Comparison of ENCODE assay signal across 15 cellular contexts in the genomic region with DNA sequence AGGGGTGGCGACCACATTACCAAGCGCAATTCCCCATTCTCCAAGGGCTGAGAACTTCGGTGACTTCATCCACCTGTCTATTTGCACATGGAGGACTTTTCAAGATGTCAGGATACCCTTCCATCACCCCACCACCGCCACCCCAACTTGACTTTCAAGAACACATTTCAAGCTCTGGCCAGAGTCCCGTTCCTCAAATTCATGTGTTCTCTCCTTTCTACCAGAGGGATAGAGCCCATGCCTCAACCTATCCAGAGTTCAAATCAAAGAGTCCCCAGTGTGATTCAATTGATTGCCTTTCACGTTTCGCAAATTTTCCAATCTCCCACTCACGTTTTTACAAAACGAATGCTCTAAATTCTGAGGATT. TPM values are rescaled to one million over a fixed set of nuclear protein-coding genes. Genes with fewer than 3 reads are reported as not detected.
DNase-seq lines count a peak whose midpoint lies in the region; TF ChIP-seq lines count a peak whose summit lies in the region.
"Had no signal": no experiment of that assay in that cellular context is flagged by ENCODE, and none has a peak within 500 bp of the region (broad histone marks: within the 10 kb centered on the region; RNA-seq: fewer than 3 reads in every experiment).

No MANE protein-coding gene starts in this region.

- H3K4me3 Mint-ChIP-seq in activated naive CD4-positive, alpha-beta T cell treated with anti-CD3 and anti-CD28 coated beads, Interleukin-2, amount 10 ng/mL, durations not matched to agents 7 days and 5 days, result no peak overlapping the region
- H3K4me3 Mint-ChIP-seq in brain, result peak overlapping the region in 3 of 5 experiments; percentile 55 to 68 (median 62)
- H3K4me3 Mint-ChIP-seq: HFFc6 had no signal

- TF ChIP-seq EP300 in stomach (IDR thresholded peaks at IDR 0.05), result no peak

- no peaks in the 10 kb centered on the region for H3K9me3 Mint-ChIP-seq in activated naive CD4-positive, alpha-beta T cell treated with anti-CD3 and anti-CD28 coated beads, Interleukin-2, amount 10 ng/mL, durations not matched to agents 7 days and 5 days
- peaks cover 0 to 10% (median 2%) of the 10 kb centered on the region in 5 experiments for H3K9me3 Mint-ChIP-seq in brain
- H3K9me3 Mint-ChIP-seq: HFFc6 had no signal

- peak overlapping the region; percentile 46 to 78 for H2BK12ac ChIP-seq in mesenchymal stem cell (ENCODE audit: low read length in 2 of 2)

- H3K9ac ChIP-seq in mesenchymal stem cell (ENCODE audit: low read length), result no peak overlapping the region
- H3K9ac ChIP-seq: SK-N-SH had no signal

- H3K27me3 ChIP-seq in mesenchymal stem cell (ENCODE audit: control insufficient read depth in 1 of 2, insufficient read depth in 1 of 2, low read length in 2 of 2), result peaks cover 87 to 88% of the 10 kb centered on the region in 2 experiments
- H3K27me3 ChIP-seq in stomach, result peaks cover 9 to 100% (median 86%) of the 10 kb centered on the region in 3 donors

- no peak for TF ChIP-seq POLR2A in stomach (IDR thresholded peaks at IDR 0.05)

- H2AK5ac ChIP-seq in mesenchymal stem cell (ENCODE audit: low read length, severe bottlenecking), result no peak overlapping the region

- no peaks in the 10 kb centered on the region for H3K79me1 ChIP-seq in mesenchymal stem cell (replicated peaks; ENCODE audit: low read length, poor library complexity, severe bottlenecking)

- H2BK15ac ChIP-seq in mesenchymal stem cell (ENCODE audit: low read depth, poor library complexity, severe bottlenecking), result peak overlapping the region; percentile 16

- H3K27ac ChIP-seq in mesenchymal stem cell (ENCODE audit: low read length, poor library complexity, severe bottlenecking) (no peak overlapping the region), stomach (peak overlapping the region in 4 of 5 donors; percentile 67 to 92 (median 78))
- H3K27ac ChIP-seq: neutrophil, thoracic aorta, VCaP had no signal

- H3K4me3 ChIP-seq in mesenchymal stem cell (ENCODE audit: insufficient read depth in 1 of 2, low read depth in 1 of 2, low read length in 2 of 2) (no peak overlapping the region), stomach (peak overlapping the region; percentile 45 to 54 (median 50))
- H3K4me3 ChIP-seq: thoracic aorta had no signal

- no peak for DNase-seq in activated naive CD4-positive, alpha-beta T cell treated with anti-CD3 and anti-CD28 coated beads, Interleukin-2, amount 10 ng/mL, durations not matched to agents 7 days and 5 days
- DNase-seq in activated naive CD4-positive, alpha-beta T cell (lab: John Stamatoyannopoulos, UW), result no peak
- no peak for DNase-seq in mesenchymal stem cell
- no peak for DNase-seq in stomach
- DNase-seq in activated gamma-delta T cell (lab: John Stamatoyannopoulos, UW), result no peak
- DNase-seq in GM10266 (ENCODE audit: extremely low spot score), result no peak
- DNase-seq in NCI-H526 treated with DMSO at 0.1 percent for 48 hours (lab: John Stamatoyannopoulos, UW), result no peak
- DNase-seq: activated CD8-positive, alpha-beta memory T cell treated with anti-CD3 and anti-CD28 coated beads, Interleukin-2, amount 50 U/mL, for 4 hours; HFFc6; small intestine had no signal

- H3K36me3 ChIP-seq in mesenchymal stem cell (ENCODE audit: control insufficient read depth in 1 of 2, insufficient read depth in 2 of 2, low read depth in 1 of 2, low read length in 2 of 2), result no peaks in the 10 kb centered on the region
- H3K36me3 ChIP-seq in stomach, result no peaks in the 10 kb centered on the region
- H3K36me3 ChIP-seq: neutrophil, thoracic aorta had no signal

- peaks cover 19% of the 10 kb centered on the region for H3K4me1 Mint-ChIP-seq in activated naive CD4-positive, alpha-beta T cell treated with anti-CD3 and anti-CD28 coated beads, Interleukin-2, amount 10 ng/mL, durations not matched to agents 7 days and 5 days
- H3K4me1 Mint-ChIP-seq in brain, result peaks cover 50% of the 10 kb centered on the region

- H2BK5ac ChIP-seq in mesenchymal stem cell (ENCODE audit: low read depth, low read length, poor library complexity, severe bottlenecking), result no peak overlapping the region

- no peak for TF ChIP-seq CTCF in brain (conservative IDR thresholded peaks at IDR 0.05)
- no peak for TF ChIP-seq CTCF in stomach (IDR thresholded peaks at IDR 0.05)
- TF ChIP-seq CTCF in GM10266 (IDR thresholded peaks at IDR 0.05; ENCODE audit: control insufficient read depth, insufficient read depth, low read depth, missing control alignments), result no peak

- H3K4ac ChIP-seq in mesenchymal stem cell (ENCODE audit: low read depth in 1 of 2, low read length in 2 of 2), result peak overlapping the region; percentile 21 to 55

- H2AFZ ChIP-seq in mesenchymal stem cell (ENCODE audit: low read depth, low read length), result no peak overlapping the region

- CTCF ChIA-PET in activated naive CD4-positive, alpha-beta T cell treated with anti-CD3 and anti-CD28 coated beads, Interleukin-2, amount 10 ng/mL, durations not matched to agents 7 days and 5 days (lab: Charles Lee), result interaction anchor here (1.3 to 1.5 kb wide), 2 partner anchors 30 to 204 kb away, joined by 4 read pairs; no protein-coding TSS in a partner anchor

- peak overlapping the region; percentile 13 to 80 for H3K18ac ChIP-seq in mesenchymal stem cell (ENCODE audit: low read depth in 1 of 2, low read length in 2 of 2)

- peak overlapping the region; percentile 56 for H3K27ac Mint-ChIP-seq in activated naive CD4-positive, alpha-beta T cell treated with anti-CD3 and anti-CD28 coated beads, Interleukin-2, amount 10 ng/mL, durations not matched to agents 7 days and 5 days
- H3K27ac Mint-ChIP-seq in brain, result no peak overlapping the region
- H3K27ac Mint-ChIP-seq: HFFc6 had no signal

- peak overlapping the region in 1 of 2 experiments; percentile 5 for H3K14ac ChIP-seq in mesenchymal stem cell (ENCODE audit: low read length in 2 of 2)

- H3K4me2 ChIP-seq in mesenchymal stem cell (ENCODE audit: low read length, poor library complexity, severe bottlenecking), result no peak overlapping the region

- peak overlapping the region; percentile 57 for H4K8ac ChIP-seq in mesenchymal stem cell (ENCODE audit: low read length)

- H2BK120ac ChIP-seq in mesenchymal stem cell (ENCODE audit: low read depth, low read length), result peak overlapping the region; percentile 82

- peaks cover 95% of the 10 kb centered on the region for H3K27me3 Mint-ChIP-seq in activated naive CD4-positive, alpha-beta T cell treated with anti-CD3 and anti-CD28 coated beads, Interleukin-2, amount 10 ng/mL, durations not matched to agents 7 days and 5 days
- H3K27me3 Mint-ChIP-seq in brain, result peaks cover 100% of the 10 kb centered on the region

- intact Hi-C loops in stomach (cut with DNase I; ENCODE audit: low total_unique reads), result no loop called here

- H3K4me1 ChIP-seq in mesenchymal stem cell (ENCODE audit: control insufficient read depth, insufficient read depth, low read depth, low read length) (peaks cover 28% of the 10 kb centered on the region), stomach (peaks cover 13 to 61% (median 40%) of the 10 kb centered on the region in 4 donors)

- H4K91ac ChIP-seq in mesenchymal stem cell (ENCODE audit: low read length), result no peak overlapping the region

- no peak overlapping the region for H3K23ac ChIP-seq in mesenchymal stem cell (ENCODE audit: low read length in 2 of 2)

- WGBS in mesenchymal stem cell, result 16% methylated on average over 9 of the region's 9 CpGs
- 16 to 27% (median 17%) methylated on average over 9 of the region's 9 CpGs for WGBS in stomach, 5 donors

- no peaks in the 10 kb centered on the region for H3K36me3 Mint-ChIP-seq in activated naive CD4-positive, alpha-beta T cell treated with anti-CD3 and anti-CD28 coated beads, Interleukin-2, amount 10 ng/mL, durations not matched to agents 7 days and 5 days
- H3K36me3 Mint-ChIP-seq in brain, result no peaks in the 10 kb centered on the region

- H3K9me3 ChIP-seq in mesenchymal stem cell (ENCODE audit: control insufficient read depth, low read length) (no peaks in the 10 kb centered on the region), stomach (no peaks in the 10 kb centered on the region)
- H3K9me3 ChIP-seq: neutrophil, SK-N-SH, thoracic aorta had no signal

RNA-seq across cellular contexts. Expression of gene TCF21, which starts 4.4 kb away (rescaled TPM):
- not detected for polyA plus RNA-seq in brain (ENCODE audit: insufficient read depth, low read depth, low replicate concordance)
- 47.6 TPM for polyA plus RNA-seq in mesenchymal stem cell (2013, experiment 1 of 2)
- 47.6 TPM for polyA plus RNA-seq in mesenchymal stem cell (2013, experiment 2 of 2)
- total RNA-seq in stomach, result 10 to 100 TPM; 10.6 to 26.6 (median 15.6) TPM
- 10 to 100 TPM in 2 of 3 donors, 1 to 10 TPM in 1; 3.2 to 43.0 (median 31.8) TPM for polyA plus RNA-seq in stomach
- total RNA-seq: HFFc6 had no signal
- polyA plus RNA-seq: SK-N-SH had no signal

RNA-seq across cellular contexts. Expression of gene TBPL1, which starts 59.7 kb away (rescaled TPM):
- polyA plus RNA-seq in brain (ENCODE audit: insufficient read depth, low read depth, low replicate concordance) (55.2 TPM), stomach (10 to 100 TPM; 23.1 to 29.6 (median 26.1) TPM)
- 38.8 TPM for polyA plus RNA-seq in mesenchymal stem cell (2013, experiment 1 of 2)
- polyA plus RNA-seq in mesenchymal stem cell (2013, experiment 2 of 2), result 40.4 TPM
- 10 to 100 TPM in 2 of 5 donors, 1 to 10 TPM in 1, under 1 TPM in 2; 0.29 to 67.7 (median 6.5) TPM for total RNA-seq in stomach

Comparison
In these comparisons a context has a peak if more than half of its experiments do, and no peak if none do; other contexts are left out.
1. H3K4me3 ChIP-seq: peak in stomach (4 of 4); none in mesenchymal stem cell (0 of 2).